Comparison of ENCODE assay signal across 8 cellular contexts in genomic region chr17:9928601-9929341, GRCh38. TPM values are rescaled to one million over a fixed set of nuclear protein-coding genes. Genes with fewer than 3 reads are reported as not detected.
A peak's percentile ranks its signal among the peaks of the same experiment; 100 is the strongest.
DNase-seq lines count a peak whose midpoint lies in the region; ATAC-seq and TF ChIP-seq lines count a peak whose summit lies in the region.

No MANE protein-coding gene starts in this region.

- no peaks in the 10 kb centered on the region for H3K36me3 Mint-ChIP-seq in activated CD8-positive, alpha-beta T cell treated with anti-CD3 and anti-CD28 coated beads for 36 hours (ENCODE audit: low read depth)

- no peak for TF ChIP-seq EP300 in stomach (IDR thresholded peaks at IDR 0.05)

- CTCF ChIA-PET in OCI-LY7 (lab: Charles Lee; ENCODE audit: unreplicated experiment) = no interaction called here
- CTCF ChIA-PET in activated CD8-positive, alpha-beta T cell treated with anti-CD3 and anti-CD28 coated beads for 36 hours (lab: Charles Lee) = no interaction called here

- DNase-seq in GM13977 (ENCODE audit: low spot score) (no peak), OCI-LY7 (ENCODE audit: low spot score) (peak; percentile 20), fibroblast of lung (ENCODE audit: low read depth in 2 of 2) (peak; percentile 72 to 93), renal cortical epithelial cell (ENCODE audit: low read depth) (peak; percentile 51), stomach (no peak), NCI-H446 treated with DMSO at 0.1 percent for 48 hours (lab: John Stamatoyannopoulos, UW) (no peak)
- no peak for DNase-seq in activated CD8-positive, alpha-beta T cell treated with anti-CD3 and anti-CD28 coated beads for 36 hours
- no peak for DNase-seq in effector CD4-positive, alpha-beta T cell

- WGBS in stomach, 5 donors = 32 to 36% (median 33%) methylated on average over 13 of the region's 13 CpGs

- H3K4me1 ChIP-seq in OCI-LY7 (ENCODE audit: insufficient read depth, low read length, poor library complexity, severe bottlenecking) = no peaks in the 10 kb centered on the region
- no peaks in the 10 kb centered on the region for H3K4me1 ChIP-seq in fibroblast of lung (ENCODE audit: control insufficient read depth, extremely low read depth, insufficient read depth, low read length)
- peaks cover 0 to 5% (median 2%) of the 10 kb centered on the region in 4 donors for H3K4me1 ChIP-seq in stomach

- in situ Hi-C loops in GM13977 (cut with MboI; ENCODE audit: low pct_unique_long_range_greater_than_20kb, low sequenced_read_pairs, unreplicated experiment) = no loop called here

- intact Hi-C loops in OCI-LY7 (cut with micrococcal nuclease; ENCODE audit: unreplicated experiment) = no loop called here
- intact Hi-C loops in stomach (cut with DNase I; ENCODE audit: low total_unique reads) = no loop called here
- intact Hi-C loops in activated CD8-positive, alpha-beta T cell treated with anti-CD3 and anti-CD28 coated beads for 36 hours (cut with micrococcal nuclease) = loop anchor here (10.0 kb wide), 2 partner anchors 296 to 686 kb away; no protein-coding TSS in a partner anchor

- H3K36me3 ChIP-seq in OCI-LY7 (ENCODE audit: insufficient read depth, low read length) = no peaks in the 10 kb centered on the region
- no peaks in the 10 kb centered on the region for H3K36me3 ChIP-seq in fibroblast of lung (ENCODE audit: control insufficient read depth, insufficient read depth, low read length)
- H3K36me3 ChIP-seq in stomach = peaks cover 0 to 19% (median 2%) of the 10 kb centered on the region in 4 donors

- no peaks in the 10 kb centered on the region for H3K79me2 ChIP-seq in OCI-LY7 (ENCODE audit: insufficient read depth, low read depth, low read length)
- H3K79me2 ChIP-seq in fibroblast of lung (ENCODE audit: control insufficient read depth, insufficient read depth, low read length) = no peaks in the 10 kb centered on the region

- H3K4me3 Mint-ChIP-seq in activated CD8-positive, alpha-beta T cell treated with anti-CD3 and anti-CD28 coated beads for 36 hours = no peak overlapping the region

- H3K27ac Mint-ChIP-seq in activated CD8-positive, alpha-beta T cell treated with anti-CD3 and anti-CD28 coated beads for 36 hours = no peak overlapping the region

- no TSS peak for BruUV-seq in OCI-LY7 (replicated peaks; lab: Mats Ljungman, UMichigan)

- no peaks in the 10 kb centered on the region for H3K9me3 Mint-ChIP-seq in activated CD8-positive, alpha-beta T cell treated with anti-CD3 and anti-CD28 coated beads for 36 hours

- no peak for ATAC-seq in activated CD8-positive, alpha-beta T cell treated with anti-CD3 and anti-CD28 coated beads for 36 hours

- H3K4me1 Mint-ChIP-seq in activated CD8-positive, alpha-beta T cell treated with anti-CD3 and anti-CD28 coated beads for 36 hours (ENCODE audit: low read depth) = no peaks in the 10 kb centered on the region

- no peaks in the 10 kb centered on the region for H4K20me1 ChIP-seq in OCI-LY7 (ENCODE audit: insufficient read depth, low read length)
- H4K20me1 ChIP-seq in fibroblast of lung (ENCODE audit: control insufficient read depth, extremely low read depth, insufficient read depth, low read length) = no peaks in the 10 kb centered on the region

- H3K27ac ChIP-seq in OCI-LY7 (ENCODE audit: low read depth, low read length, poor library complexity, severe bottlenecking) (no peak overlapping the region), fibroblast of lung (ENCODE audit: insufficient read depth, low read length) (no peak overlapping the region), stomach (peak overlapping the region in 2 of 5 donors; percentile 7 to 29)

- TF ChIP-seq POLR2A in stomach (IDR thresholded peaks at IDR 0.05) = no peak

- H3K27me3 Mint-ChIP-seq in activated CD8-positive, alpha-beta T cell treated with anti-CD3 and anti-CD28 coated beads for 36 hours = no peaks in the 10 kb centered on the region

- H3K9ac ChIP-seq in fibroblast of lung (ENCODE audit: insufficient read depth, low read length) = no peak overlapping the region

- POLR2A ChIA-PET in OCI-LY7 (lab: Charles Lee) = no interaction called here
- POLR2A ChIA-PET in activated CD8-positive, alpha-beta T cell treated with anti-CD3 and anti-CD28 coated beads for 36 hours (lab: Charles Lee) = no interaction called here

- H3K4me3 ChIP-seq in OCI-LY7 (ENCODE audit: low read depth, low read length, poor library complexity, severe bottlenecking) (no peak overlapping the region), fibroblast of lung (replicated peaks in 1 of 4; ENCODE audit: control extremely low read depth in 1 of 4, insufficient read depth in 1 of 4, low read depth in 3 of 4, low read length in 4 of 4) (no peak overlapping the region), stomach (no peak overlapping the region)

- H2AFZ ChIP-seq in OCI-LY7 (ENCODE audit: low read length) (no peak overlapping the region), fibroblast of lung (ENCODE audit: low read length) (no peak overlapping the region)

- H3K9me3 ChIP-seq in OCI-LY7 (ENCODE audit: low read length) = no peaks in the 10 kb centered on the region
- H3K9me3 ChIP-seq in fibroblast of lung (ENCODE audit: control insufficient read depth, insufficient read depth, low read depth, low read length) = no peaks in the 10 kb centered on the region
- no peaks in the 10 kb centered on the region for H3K9me3 ChIP-seq in stomach

- no peaks in the 10 kb centered on the region for H3K9me2 ChIP-seq in OCI-LY7 (ENCODE audit: insufficient read depth, low read length)

- no peak overlapping the region for H3K4me2 ChIP-seq in OCI-LY7 (ENCODE audit: low read length)
- no peak overlapping the region for H3K4me2 ChIP-seq in fibroblast of lung (ENCODE audit: extremely low read depth, insufficient read depth, low read length)

- H3K27me3 ChIP-seq in fibroblast of lung (ENCODE audit: control insufficient read depth, insufficient read depth, low read length) (no peaks in the 10 kb centered on the region), stomach (peaks cover 0 to 17% (median 0%) of the 10 kb centered on the region in 3 donors)

- TF ChIP-seq CTCF in GM13977 (IDR thresholded peaks at IDR 0.05; ENCODE audit: extremely low read depth, insufficient read depth, missing control alignments) = peak; percentile 31
- peak; percentile 65 for TF ChIP-seq CTCF in OCI-LY7 (conservative IDR thresholded peaks at IDR 0.05; ENCODE audit: low read length)
- TF ChIP-seq CTCF in fibroblast of lung (conservative IDR thresholded peaks at IDR 0.05 in 1 of 2, IDR thresholded peaks at IDR 0.05 in 1 of 2; ENCODE audit: low read depth in 1 of 2, low read length in 2 of 2) = peak; percentile 29 to 77
- TF ChIP-seq CTCF in stomach (IDR thresholded peaks at IDR 0.05) = peak in 2 of 7 experiments; percentile 12 to 24
- TF ChIP-seq CTCF in activated CD8-positive, alpha-beta T cell treated with anti-CD3 and anti-CD28 coated beads for 36 hours (IDR thresholded peaks at IDR 0.05) = no peak

RNA-seq across cellular contexts. Expression of gene RCVRN, which starts 23.7 kb away (rescaled TPM):
- not detected in 2 replicates for total RNA-seq in OCI-LY7 (2014; rRNA removed; shearing (Covaris generic))
- not detected in 2 replicates for total RNA-seq in OCI-LY7 (2022)
- not detected in 2 replicates for total RNA-seq in fibroblast of lung
- not detected in 2 replicates for polyA plus RNA-seq in fibroblast of lung
- not detected in 2 replicates for polyA plus RNA-seq in fibroblast of lung (2012)
- polyA minus RNA-seq in fibroblast of lung (ENCODE audit: low replicate concordance) = not detected in 2 replicates
- total RNA-seq in renal cortical epithelial cell = not detected in 2 replicates
- under 1 TPM in 1 of 5 donors, not detected in 4; 0.18 TPM for total RNA-seq in stomach
- under 1 TPM in 1 of 3 donors, not detected in 2; 0.75 TPM for polyA plus RNA-seq in stomach
- not detected for total RNA-seq in activated CD8-positive, alpha-beta T cell treated with anti-CD3 and anti-CD28 coated beads for 36 hours

Comparison
In these comparisons a context has a peak if more than half of its experiments do, and no peak if none do; other contexts are left out.
1. DNase-seq: peak in OCI-LY7 (single experiment), fibroblast of lung (2 of 2) and renal cortical epithelial cell (single experiment); none in GM13977 (single experiment), stomach (single experiment), activated CD8-positive, alpha-beta T cell treated with anti-CD3 and anti-CD28 coated beads for 36 hours (single experiment), NCI-H446 treated with DMSO at 0.1 percent for 48 hours (single experiment) and effector CD4-positive, alpha-beta T cell (single experiment).